ENCODE assay signal across 19 cellular contexts in the genomic region with DNA sequence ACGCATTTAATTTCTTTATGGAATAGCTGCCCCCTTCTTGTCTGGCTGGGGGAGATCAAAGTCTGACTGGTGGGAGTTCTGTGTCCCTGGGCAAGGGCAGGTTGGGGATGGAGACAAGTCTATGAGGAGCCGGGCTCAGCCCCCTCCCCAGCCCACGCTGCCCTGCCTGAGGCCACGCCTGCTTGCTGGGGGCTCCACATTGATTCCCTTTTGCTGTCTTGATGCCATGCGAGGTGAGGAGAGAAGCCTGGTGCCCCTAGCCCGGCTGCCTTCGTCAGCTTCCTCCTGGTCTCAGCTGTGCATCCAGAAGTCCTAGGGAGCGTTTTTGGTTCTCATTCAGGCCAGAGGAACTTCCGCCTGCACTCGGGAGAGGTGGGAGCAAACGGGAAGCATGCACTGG.
DNase-seq lines count a peak whose midpoint lies in the region; ATAC-seq and TF ChIP-seq lines count a peak whose summit lies in the region.
"Had no signal": no experiment of that assay in that cellular context is flagged by ENCODE, and none has a peak within 500 bp of the region (broad histone marks: within the 10 kb centered on the region; RNA-seq: fewer than 3 reads in every experiment).

No MANE protein-coding gene starts in this region.

- TF ChIP-seq CTCF in coronary artery (IDR thresholded peaks at IDR 0.05) (no peak), osteocyte (IDR thresholded peaks at IDR 0.05) (no peak)

- no peak for ATAC-seq in HG03175 (IDR thresholded peaks at IDR 0.05; ENCODE audit: unreplicated experiment)
- no peak for ATAC-seq in HG03196 (IDR thresholded peaks at IDR 0.05; ENCODE audit: unreplicated experiment)

- H3K27ac ChIP-seq in coronary artery = no peak overlapping the region
- H3K27ac ChIP-seq: C4-2B, Peyer's patch had no signal

- DNase-seq in activated CD8-positive, alpha-beta memory T cell treated with anti-CD3 and anti-CD28 coated beads, Interleukin-2, amount 50 U/mL, for 48 hours = peak; percentile 8
- no peak for DNase-seq in activated CD8-positive, alpha-beta memory T cell treated with anti-CD3 and anti-CD28 coated beads, Interleukin-2, amount 50 U/mL, for 4 hours
- peak; percentile 49 for DNase-seq in coronary artery (ENCODE audit: low spot score)
- peak; percentile 80 for DNase-seq in osteocyte (ENCODE audit: extremely low spot score, unreplicated experiment)
- peak; percentile 29 for DNase-seq in ureter (ENCODE audit: low spot score)
- DNase-seq: 8988T, DMS53, GF-D8, Kasumi-1, NCI-H1694 treated with DMSO at 0.1 percent for 48 hours, NCI-H2081 treated with DMSO at 0.1 percent for 48 hours, NCI-H2171 treated with DMSO at 0.1 percent for 48 hours, NCI-H524 treated with DMSO at 0.1 percent for 48 hours, NCI-H82, SJCRH30 had no signal

- no peak overlapping the region for H3K4me3 ChIP-seq in coronary artery
- H3K4me3 ChIP-seq: Peyer's patch, SJCRH30 had no signal

- no peak overlapping the region for H3K4me3 Mint-ChIP-seq in osteocyte (ENCODE audit: unreplicated experiment)

- H3K27ac Mint-ChIP-seq in osteocyte (ENCODE audit: unreplicated experiment) = no peak overlapping the region

- H3K4me1 Mint-ChIP-seq in osteocyte (ENCODE audit: unreplicated experiment) = no peaks in the 10 kb centered on the region

- H3K9me3 Mint-ChIP-seq in osteocyte (ENCODE audit: unreplicated experiment) = peaks cover 10% of the 10 kb centered on the region

- no peaks in the 10 kb centered on the region for H3K27me3 Mint-ChIP-seq in osteocyte (ENCODE audit: unreplicated experiment)

- no peaks in the 10 kb centered on the region for H3K36me3 Mint-ChIP-seq in osteocyte (ENCODE audit: unreplicated experiment)
